18 cellular contexts compared by ENCODE assay signal in the genomic region with DNA sequence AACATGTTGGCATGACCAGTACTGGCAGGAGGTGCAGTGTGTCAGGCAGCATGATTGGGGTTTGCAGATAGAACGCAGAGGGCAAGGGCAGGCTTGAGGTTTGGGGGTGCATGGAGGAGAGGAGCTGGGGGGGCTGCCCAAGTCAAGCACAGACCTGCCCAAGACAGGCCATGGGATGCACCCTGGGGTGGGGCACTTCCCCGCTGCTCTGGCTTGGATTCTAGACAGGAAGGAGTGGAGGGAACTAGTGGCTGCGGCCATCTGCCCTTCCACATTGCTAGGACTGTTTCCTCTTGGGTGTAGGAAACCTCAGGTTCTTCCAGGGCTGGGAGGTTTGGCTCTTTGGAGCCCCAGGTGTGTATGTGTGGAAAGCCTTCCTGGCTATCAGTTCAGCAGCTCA. TPM values are rescaled to one million over a fixed set of nuclear protein-coding genes. Genes with fewer than 3 reads are reported as not detected.
A peak's percentile ranks its signal among the peaks of the same experiment; 100 is the strongest.
DNase-seq lines count a peak whose midpoint lies in the region; ATAC-seq, FAIRE-seq and TF ChIP-seq lines count a peak whose summit lies in the region.
"Had no signal": no experiment of that assay in that cellular context is flagged by ENCODE, and none has a peak within 500 bp of the region (broad histone marks: within the 10 kb centered on the region; RNA-seq: fewer than 3 reads in every experiment).

No MANE protein-coding gene starts in this region.

- H3K27ac ChIP-seq in HEK293 (ENCODE audit: extremely low read depth, low read depth, low read length) (no peak overlapping the region), GM12878 (ENCODE audit: control insufficient read depth, insufficient read depth) (no peak overlapping the region)
- H3K27ac ChIP-seq: cardiac muscle cell, HL-60, SJSA1, vagina had no signal

- H3K79me2 ChIP-seq in GM12878 (ENCODE audit: control insufficient read depth, insufficient read depth, low read length): peaks cover 63% of the 10 kb centered on the region

- no peak overlapping the region; the same call in 1 of the 2 replicates for H3K9ac ChIP-seq in GM12878 (ENCODE audit: control insufficient read depth, insufficient read depth, low read length)

- DNase-seq in CD14-positive monocyte (ENCODE audit: low spot score) (no peak), GM12878 (ENCODE audit: low read depth, low spot score) (no peak), SIG-M5 (lab: John Stamatoyannopoulos, UW) (no peak), DMS 273 (lab: John Stamatoyannopoulos, UW; ENCODE audit: unreplicated experiment) (no peak), ecto neural progenitor cell (ENCODE audit: low spot score) (no peak)
- DNase-seq: activated naive CD4-positive, alpha-beta T cell; glutamatergic neuron; H7; kidney glomerular epithelial cell; NCI-H1930; stimulated activated CD4-positive, alpha-beta T cell treated with anti-CD3 and anti-CD28 coated beads, Interleukin-1b, Interleukin-23, amount 100 ng/mL, for 48 hours had no signal

- H3K27me3 ChIP-seq in GM12878 (replicated peaks in 1 of 2; ENCODE audit: control insufficient read depth in 2 of 2, insufficient read depth in 2 of 2, low read length in 1 of 2): no peaks in the 10 kb centered on the region
- H3K27me3 ChIP-seq: cardiac muscle cell, SJSA1, vagina had no signal

- ATAC-seq in GM12878: no peak
- ATAC-seq in HG03175 (IDR thresholded peaks at IDR 0.05; ENCODE audit: unreplicated experiment): no peak

- no peaks in the 10 kb centered on the region for H3K9me3 ChIP-seq in HEK293 (ENCODE audit: control insufficient read depth, insufficient read depth, low read depth, low read length)
- no peaks in the 10 kb centered on the region for H3K9me3 ChIP-seq in GM12878 (replicated peaks; ENCODE audit: control insufficient read depth, insufficient read depth, low read length)
- H3K9me3 ChIP-seq: vagina had no signal

- peaks cover 6% of the 10 kb centered on the region for H3K4me1 ChIP-seq in HEK293 (ENCODE audit: control insufficient read depth, insufficient read depth, low read length)
- H3K4me1 ChIP-seq in GM12878 (ENCODE audit: control insufficient read depth, insufficient read depth, low read length): peaks cover 58% of the 10 kb centered on the region

- H3K36me3 ChIP-seq in HEK293 (ENCODE audit: control insufficient read depth in 2 of 2, insufficient read depth in 1 of 2, low read length in 2 of 2) (peaks cover 0 to 18% of the 10 kb centered on the region in 2 experiments; a peak in 2 of 3 replicates), GM12878 (ENCODE audit: control insufficient read depth in 2 of 2, insufficient read depth in 2 of 2, low read length in 1 of 2) (peaks cover 4 to 6% of the 10 kb centered on the region in 2 experiments; a peak in 3 of 4 replicates)
- H3K36me3 ChIP-seq: cardiac muscle cell, vagina had no signal

- intact Hi-C loops in CD14-positive monocyte (cut with micrococcal nuclease) (no loop called here), GM12878 (cut with micrococcal nuclease; ENCODE audit: unreplicated experiment) (no loop called here)

- FAIRE-seq in GM12878 (lab: Jason Lieb, UNC): no peak

- in situ Hi-C loops in GM12878 (cut with MboI): no loop called here

- H3K9me3 Mint-ChIP-seq in CD14-positive monocyte: no peaks in the 10 kb centered on the region
- H3K9me3 Mint-ChIP-seq in nephron: no peaks in the 10 kb centered on the region

- H3K27me3 Mint-ChIP-seq in CD14-positive monocyte (ENCODE audit: low read depth in 3 of 3) (peaks cover 6 to 16% (median 12%) of the 10 kb centered on the region in 3 donors), nephron (ENCODE audit: low read depth) (peaks cover 9% of the 10 kb centered on the region)

- TF ChIP-seq POLR2A in GM12878 (IDR thresholded peaks at IDR 0.05; ENCODE audit: low read depth, low read length): no peak

- peak overlapping the region; percentile 99 for H3K4me2 ChIP-seq in GM12878 (ENCODE audit: control insufficient read depth, insufficient read depth)

- H3K27ac Mint-ChIP-seq in CD14-positive monocyte (peak overlapping the region; percentile 47 to 83 (median 78)), nephron (no peak overlapping the region)

- WGBS in GM12878 (ENCODE audit: insufficient coverage, insufficient replicate concordance, low lambda C conversion rate, missing lambda C conversion rate): 91% methylated on average over 3 of the region's 3 CpGs

- no peak for TF ChIP-seq EP300 in GM12878 (IDR thresholded peaks at IDR 0.05; ENCODE audit: borderline replicate concordance in 1 of 2, control insufficient read depth in 1 of 2, low read depth in 2 of 2, low read length in 2 of 2)

- SMC1A ChIA-PET in GM12878 (lab: Charles Lee; ENCODE audit: uncharacterized antibody, unreplicated experiment): interaction anchor here (1.3 kb wide), 1 partner anchor 87 kb away, joined by 4 read pairs; no protein-coding TSS in a partner anchor

- POLR2A ChIA-PET in HEK293 (lab: Yijun Ruan, JAX): no interaction called here
- POLR2A ChIA-PET in GM12878 (lab: Charles Lee): interaction anchor here (1.2 kb wide), 1 partner anchor 60 kb away, joined by 4 read pairs; no protein-coding TSS in a partner anchor

- peaks cover 11% of the 10 kb centered on the region for H4K20me1 ChIP-seq in GM12878 (ENCODE audit: control insufficient read depth, insufficient read depth)

- TF ChIP-seq CTCF in CD14-positive monocyte (IDR thresholded peaks at IDR 0.05) (no peak), HEK293 (tag by site-specific recombination; IDR thresholded peaks at IDR 0.05) (no peak), GM12878 (IDR thresholded peaks at IDR 0.05 in 2 of 3, conservative IDR thresholded peaks at IDR 0.05 in 1 of 3; ENCODE audit: control insufficient read depth in 2 of 3, extremely low read depth in 1 of 3, insufficient read depth in 1 of 3, low read depth in 3 of 3, low read length in 3 of 3) (no peak), nephron (IDR thresholded peaks at IDR 0.05; ENCODE audit: unreplicated experiment in 3 of 3) (no peak)

- H2AFZ ChIP-seq in GM12878 (ENCODE audit: control insufficient read depth, low read depth, low read length): no peak overlapping the region

- H3K4me3 ChIP-seq in HEK293 (ENCODE audit: low read depth, low read length) (no peak overlapping the region), GM12878 (peak overlapping the region; percentile 88; the same call in 1 of the 2 replicates)
- H3K4me3 ChIP-seq: cardiac muscle cell, SJSA1, vagina had no signal

- CTCF ChIA-PET in HEK293 (lab: Yijun Ruan, JAX): interaction anchor here (1.2 kb wide), 1 partner anchor 8 kb away, joined by 4 read pairs; no protein-coding TSS in a partner anchor
- CTCF ChIA-PET in GM12878 (lab: Yijun Ruan, JAX): interaction anchor here (1.6 kb wide), 1 partner anchor 1186 kb away, joined by 4 read pairs; no protein-coding TSS in a partner anchor

- no peak for TF ChIP-seq RAD21 in GM12878 (IDR thresholded peaks at IDR 0.05; ENCODE audit: insufficient read depth, low read depth, low read length)

- TSS peak; percentile 56 for BruUV-seq in GM12878 (replicated peaks; lab: Mats Ljungman, UMichigan)

- peaks cover 76% of the 10 kb centered on the region for H3K4me1 Mint-ChIP-seq in CD14-positive monocyte
- peaks cover 19% of the 10 kb centered on the region for H3K4me1 Mint-ChIP-seq in nephron

- RAD21 ChIA-PET in GM12878 (lab: Charles Lee; ENCODE audit: unreplicated experiment): no interaction called here

- H3K36me3 Mint-ChIP-seq in CD14-positive monocyte (peaks cover 9 to 27% of the 10 kb centered on the region in 2 donors), nephron (ENCODE audit: low read depth) (no peaks in the 10 kb centered on the region)

- H3K4me3 Mint-ChIP-seq in CD14-positive monocyte (peak overlapping the region; percentile 66 to 84), nephron (peak overlapping the region; percentile 28 to 74 (median 60))

TF ChIP-seq in HEK293, 187 proteins besides CTCF, POLR2A, EP300 and RAD21 (continues in another document):
- TF ChIP-seq ZNF350 (tag by site-specific recombination; IDR thresholded peaks at IDR 0.05): no peak

TF ChIP-seq in GM12878, 131 proteins besides CTCF, POLR2A, EP300 and RAD21 (continues in another document):
- TF ChIP-seq FOXM1 (IDR thresholded peaks at IDR 0.05; ENCODE audit: low read depth, low read length) (no peak), NR2C1 (IDR thresholded peaks at IDR 0.05) (no peak)

RNA-seq across cellular contexts. Expression of a gene that starts 3.0 kb away (rescaled TPM):
- polyA plus RNA-seq in CD14-positive monocyte: 100 to 1,000 TPM; 210 to 214 TPM
- 96.3 and 106 TPM in 2 replicates for total RNA-seq in GM12878 (2013; cell fraction: nucleolus; rRNA removed)
- 45.0 and 59.7 TPM in 2 replicates for total RNA-seq in GM12878 (2014; rRNA removed)
- 41.3 and 45.8 TPM in 2 replicates for total RNA-seq in GM12878 (2014; rRNA removed; fragmentation: Illumina TruSeq; extraction: Trizol)
- total RNA-seq in GM12878 (2021): 107 and 111 TPM in 2 replicates
- 45.1 TPM for polyA plus RNA-seq in GM12878 (2011; ENCODE audit: low read depth)
- 103 and 141 TPM in 2 replicates for polyA plus RNA-seq in GM12878 (2011; rRNA removed)
- 143 and 158 TPM in 2 replicates for polyA plus RNA-seq in GM12878 (2011; cell fraction: cytosol; rRNA removed)
- 133 and 137 TPM in 2 replicates for polyA plus RNA-seq in GM12878 (2011; cell fraction: nucleus; rRNA removed)
- 65.0 and 92.7 TPM in 2 replicates for polyA plus RNA-seq in GM12878 (2012)
- polyA plus RNA-seq in GM12878 (2014; fragmentation: Illumina TruSeq; extraction: Trizol): 24.3 and 53.1 TPM in 2 replicates
- 10 to 100 TPM in 1 of 2 experiments, 1 to 10 TPM in 1; 3.7 to 11.4 TPM for polyA plus RNA-seq in GM12878 (2014; fragmentation: Nextera tagmentation; extraction: Ambion mirVana)
- 66.9 and 83.4 TPM in 2 replicates for polyA plus RNA-seq in GM12878 (2014; rRNA removed)
- 10 to 100 TPM; 82.1 to 96.8 TPM for polyA plus RNA-seq in GM12878 (2016; fragmentation: Nextera tagmentation; extraction: Ambion mirVana)
- polyA minus RNA-seq in GM12878 (2011; rRNA and poly(A)+ RNA removed): 159 and 187 TPM in 2 replicates
- 38.8 and 43.0 TPM in 2 replicates for polyA minus RNA-seq in GM12878 (2011; cell fraction: cytosol; rRNA and poly(A)+ RNA removed)
- polyA minus RNA-seq in GM12878 (2011; cell fraction: nucleus; rRNA and poly(A)+ RNA removed): 19.3 and 36.7 TPM in 2 replicates

RNA-seq across cellular contexts. Expression of a gene that starts 54.2 kb away (rescaled TPM):
- polyA plus RNA-seq in CD14-positive monocyte (100 to 1,000 TPM; 115 to 120 TPM), GM12878 (2011; rRNA removed) (43.3 and 45.6 TPM in 2 replicates), GM12878 (2014; fragmentation: Illumina TruSeq; extraction: Trizol) (30.1 and 53.5 TPM in 2 replicates), GM12878 (2014; fragmentation: Nextera tagmentation; extraction: Ambion mirVana) (10 to 100 TPM; 12.5 to 20.2 TPM), GM12878 (2014; rRNA removed) (51.8 and 68.2 TPM in 2 replicates), GM12878 (2016; fragmentation: Nextera tagmentation; extraction: Ambion mirVana) (10 to 100 TPM; 82.3 to 82.7 TPM)
- total RNA-seq in GM12878 (2013; cell fraction: nucleolus; rRNA removed): 9.7 and 10.0 TPM in 2 replicates
- total RNA-seq in GM12878 (2014; rRNA removed) (18.6 and 25.9 TPM in 2 replicates), GM12878 (2014; rRNA removed; fragmentation: Illumina TruSeq; extraction: Trizol) (20.4 and 20.6 TPM in 2 replicates), GM12878 (2021) (38.3 and 39.5 TPM in 2 replicates)
- 42.8 TPM for polyA plus RNA-seq in GM12878 (2011; ENCODE audit: low read depth)
- polyA plus RNA-seq in GM12878 (2011; cell fraction: cytosol; rRNA removed): 75.9 and 87.5 TPM in 2 replicates
- polyA plus RNA-seq in GM12878 (2011; cell fraction: nucleus; rRNA removed): 33.9 and 42.2 TPM in 2 replicates
- 56.7 and 57.9 TPM in 2 replicates for polyA plus RNA-seq in GM12878 (2012)
- polyA minus RNA-seq in GM12878 (2011; rRNA and poly(A)+ RNA removed): 31.5 and 36.7 TPM in 2 replicates
- 7.4 and 11.2 TPM in 2 replicates for polyA minus RNA-seq in GM12878 (2011; cell fraction: cytosol; rRNA and poly(A)+ RNA removed)
- polyA minus RNA-seq in GM12878 (2011; cell fraction: nucleus; rRNA and poly(A)+ RNA removed): 9.4 and 9.8 TPM in 2 replicates

Comparison
In these comparisons a context has a peak if more than half of its experiments do, and no peak if none do; other contexts are left out.
1. H3K27ac Mint-ChIP-seq: peak in CD14-positive monocyte (7 of 7); none in nephron (0 of 3).